22 cellular contexts compared by ENCODE assay signal in the genomic region with DNA sequence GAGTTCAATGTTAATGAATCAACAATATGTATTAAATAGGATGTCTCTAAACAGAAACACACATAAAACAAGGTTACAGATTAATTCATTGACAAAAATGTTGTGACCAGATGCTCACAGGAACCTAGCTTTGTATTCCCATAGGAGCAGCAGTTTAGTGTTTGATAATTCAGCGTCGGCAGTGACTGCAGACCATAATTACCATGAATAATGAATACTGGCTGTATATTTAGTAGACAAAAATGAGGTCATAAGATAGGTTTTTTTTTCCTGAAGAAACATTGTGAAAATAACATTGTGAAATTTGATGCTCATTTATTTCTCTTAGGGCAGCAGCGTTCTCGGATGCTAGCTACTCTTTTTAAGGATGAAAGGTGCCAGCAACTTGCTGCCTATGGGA. TPM values are rescaled to one million over a fixed set of nuclear protein-coding genes. Genes with fewer than 3 reads are reported as not detected.
A peak's percentile ranks its signal among the peaks of the same experiment; 100 is the strongest.
DNase-seq lines count a peak whose midpoint lies in the region; ATAC-seq and TF ChIP-seq lines count a peak whose summit lies in the region.
"Had no signal": no experiment of that assay in that cellular context is flagged by ENCODE, and none has a peak within 500 bp of the region (broad histone marks: within the 10 kb centered on the region; RNA-seq: fewer than 3 reads in every experiment).

No MANE protein-coding gene starts in this region.

- no peak for ATAC-seq in SK-N-SH treated with all-trans-retinoic acid at 6 μM for 48 hours
- ATAC-seq: HCT116, T-cell had no signal

- H3K27me3 Mint-ChIP-seq in nephron progenitor cell (ENCODE audit: low read depth, poor library complexity): no peaks in the 10 kb centered on the region
- H3K27me3 Mint-ChIP-seq: CD4-positive, alpha-beta T cell; IgD-negative memory B cell; T-cell had no signal

- peaks cover 47% of the 10 kb centered on the region for H3K36me3 ChIP-seq in SJCRH30

- no peaks in the 10 kb centered on the region for H3K27me3 ChIP-seq in SJCRH30
- H3K27me3 ChIP-seq: BLaER1 had no signal

- H3K36me3 Mint-ChIP-seq in nephron progenitor cell (ENCODE audit: low read depth): peaks cover 68% of the 10 kb centered on the region

- no peak overlapping the region for H3K4me3 Mint-ChIP-seq in nephron progenitor cell
- H3K4me3 Mint-ChIP-seq: CD4-positive, alpha-beta T cell; IgD-negative memory B cell; T-cell; T-helper 2 cell treated with Interferon-gamma antibody and Interleukin-4, amounts not matched to agents 5 μg/mL and 100 μg/mL, for 36 hours had no signal

- peak overlapping the region; percentile 8 for H3K27ac Mint-ChIP-seq in nephron progenitor cell
- H3K27ac Mint-ChIP-seq: CD4-positive, alpha-beta T cell; T-cell; T-helper 2 cell treated with Interferon-gamma antibody and Interleukin-4, amounts not matched to agents 5 μg/mL and 100 μg/mL, for 36 hours had no signal

- no peaks in the 10 kb centered on the region for H3K9me3 ChIP-seq in SJCRH30 (replicated peaks)
- H3K9me3 ChIP-seq: BLaER1 had no signal

- H3K27ac ChIP-seq in SJCRH30: 0 out of 2 replicates have a peak overlapping the region, but pooled peaks have one; percentile 1
- H3K27ac ChIP-seq: BLaER1 had no signal

- no peaks in the 10 kb centered on the region for H3K4me1 Mint-ChIP-seq in nephron progenitor cell
- H3K4me1 Mint-ChIP-seq: T-cell had no signal

- TF ChIP-seq CTCF in nephron progenitor cell (IDR thresholded peaks at IDR 0.05): no peak

- DNase-seq in GM04504 (ENCODE audit: low read depth) (peak; percentile 50), NCI-H2081 treated with DMSO at 0.1 percent for 48 hours (lab: John Stamatoyannopoulos, UW) (peak; percentile 24), SJCRH30 (no peak), nephron progenitor cell (no peak), NCI-H128 (lab: John Stamatoyannopoulos, UW; ENCODE audit: unreplicated experiment) (no peak), HuH-7.5 (ENCODE audit: low spot score) (no peak)
- DNase-seq: CD4-positive, alpha-beta T cell; COR-L47; DND-41; NCI-H1105 treated with DMSO at 0.1 percent for 48 hours; NCI-H187; NCI-H226; NCI-H510A treated with DMSO at 0.1 percent for 48 hours; NCI-H774; RPMI8226; SHP77 treated with DMSO at 0.1 percent for 48 hours; T-cell had no signal

- H3K9me3 Mint-ChIP-seq in nephron progenitor cell: no peaks in the 10 kb centered on the region
- H3K9me3 Mint-ChIP-seq: CD4-positive, alpha-beta T cell; IgD-negative memory B cell; T-cell; T-helper 2 cell treated with Interferon-gamma antibody and Interleukin-4, amounts not matched to agents 5 μg/mL and 100 μg/mL, for 36 hours had no signal

- peaks cover 6% of the 10 kb centered on the region for H3K4me1 ChIP-seq in SJCRH30

- no peak overlapping the region for H3K4me3 ChIP-seq in SJCRH30
- H3K4me3 ChIP-seq: BLaER1 had no signal

TF ChIP-seq in SK-N-SH treated with all-trans-retinoic acid at 6 μM for 48 hours, 23 proteins besides CTCF, POLR2A, EP300 and RAD21:
- TF ChIP-seq ZFP3 (CRISPR knock-in tag; IDR thresholded peaks at IDR 0.05) (no peak), ZC3H10 (CRISPR knock-in tag; IDR thresholded peaks at IDR 0.05) (no peak), OSR1 (CRISPR knock-in tag; IDR thresholded peaks at IDR 0.05) (no peak), TOX (CRISPR knock-in tag; IDR thresholded peaks at IDR 0.05; ENCODE audit: borderline replicate concordance) (no peak), ARNTL (CRISPR knock-in tag; IDR thresholded peaks at IDR 0.05; ENCODE audit: borderline replicate concordance, low read depth) (no peak), TCF4 (CRISPR knock-in tag; IDR thresholded peaks at IDR 0.05; ENCODE audit: borderline replicate concordance) (no peak), ESRRG (CRISPR knock-in tag; IDR thresholded peaks at IDR 0.05) (no peak), ZFP30 (CRISPR knock-in tag; IDR thresholded peaks at IDR 0.05) (no peak), RARB (CRISPR knock-in tag; IDR thresholded peaks at IDR 0.05) (no peak), PPARA (CRISPR knock-in tag; IDR thresholded peaks at IDR 0.05; ENCODE audit: borderline replicate concordance) (no peak), ZNF70 (CRISPR knock-in tag; IDR thresholded peaks at IDR 0.05) (no peak), ZNF565 (CRISPR knock-in tag; conservative IDR thresholded peaks at IDR 0.05; ENCODE audit: low read depth) (no peak), ZNF8 (CRISPR knock-in tag; IDR thresholded peaks at IDR 0.05) (no peak)
- TF ChIP-seq, protein P1, sequence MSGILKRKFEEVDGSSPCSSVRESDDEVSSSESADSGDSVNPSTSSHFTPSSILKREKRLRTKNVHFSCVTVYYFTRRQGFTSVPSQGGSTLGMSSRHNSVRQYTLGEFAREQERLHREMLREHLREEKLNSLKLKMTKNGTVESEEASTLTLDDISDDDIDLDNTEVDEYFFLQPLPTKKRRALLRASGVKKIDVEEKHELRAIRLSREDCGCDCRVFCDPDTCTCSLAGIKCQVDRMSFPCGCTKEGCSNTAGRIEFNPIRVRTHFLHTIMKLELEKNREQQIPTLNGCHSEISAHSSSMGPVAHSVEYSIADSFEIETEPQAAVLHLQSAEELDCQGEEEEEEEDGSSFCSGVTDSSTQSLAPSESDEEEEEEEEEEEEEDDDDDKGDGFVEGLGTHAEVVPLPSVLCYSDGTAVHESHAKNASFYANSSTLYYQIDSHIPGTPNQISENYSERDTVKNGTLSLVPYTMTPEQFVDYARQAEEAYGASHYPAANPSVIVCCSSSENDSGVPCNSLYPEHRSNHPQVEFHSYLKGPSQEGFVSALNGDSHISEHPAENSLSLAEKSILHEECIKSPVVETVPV (CRISPR knock-in tag; IDR thresholded peaks at IDR 0.05): no peak
- TF ChIP-seq, protein P2, sequence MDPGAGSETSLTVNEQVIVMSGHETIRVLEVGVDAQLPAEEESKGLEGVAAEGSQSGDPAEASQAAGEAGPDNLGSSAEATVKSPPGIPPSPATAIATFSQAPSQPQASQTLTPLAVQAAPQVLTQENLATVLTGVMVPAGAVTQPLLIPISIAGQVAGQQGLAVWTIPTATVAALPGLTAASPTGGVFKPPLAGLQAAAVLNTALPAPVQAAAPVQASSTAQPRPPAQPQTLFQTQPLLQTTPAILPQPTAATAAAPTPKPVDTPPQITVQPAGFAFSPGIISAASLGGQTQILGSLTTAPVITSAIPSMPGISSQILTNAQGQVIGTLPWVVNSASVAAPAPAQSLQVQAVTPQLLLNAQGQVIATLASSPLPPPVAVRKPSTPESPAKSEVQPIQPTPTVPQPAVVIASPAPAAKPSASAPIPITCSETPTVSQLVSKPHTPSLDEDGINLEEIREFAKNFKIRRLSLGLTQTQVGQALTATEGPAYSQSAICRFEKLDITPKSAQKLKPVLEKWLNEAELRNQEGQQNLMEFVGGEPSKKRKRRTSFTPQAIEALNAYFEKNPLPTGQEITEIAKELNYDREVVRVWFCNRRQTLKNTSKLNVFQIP (CRISPR knock-in tag; IDR thresholded peaks at IDR 0.05; ENCODE audit: borderline replicate concordance, low read depth): no peak
- TF ChIP-seq, protein P3, sequence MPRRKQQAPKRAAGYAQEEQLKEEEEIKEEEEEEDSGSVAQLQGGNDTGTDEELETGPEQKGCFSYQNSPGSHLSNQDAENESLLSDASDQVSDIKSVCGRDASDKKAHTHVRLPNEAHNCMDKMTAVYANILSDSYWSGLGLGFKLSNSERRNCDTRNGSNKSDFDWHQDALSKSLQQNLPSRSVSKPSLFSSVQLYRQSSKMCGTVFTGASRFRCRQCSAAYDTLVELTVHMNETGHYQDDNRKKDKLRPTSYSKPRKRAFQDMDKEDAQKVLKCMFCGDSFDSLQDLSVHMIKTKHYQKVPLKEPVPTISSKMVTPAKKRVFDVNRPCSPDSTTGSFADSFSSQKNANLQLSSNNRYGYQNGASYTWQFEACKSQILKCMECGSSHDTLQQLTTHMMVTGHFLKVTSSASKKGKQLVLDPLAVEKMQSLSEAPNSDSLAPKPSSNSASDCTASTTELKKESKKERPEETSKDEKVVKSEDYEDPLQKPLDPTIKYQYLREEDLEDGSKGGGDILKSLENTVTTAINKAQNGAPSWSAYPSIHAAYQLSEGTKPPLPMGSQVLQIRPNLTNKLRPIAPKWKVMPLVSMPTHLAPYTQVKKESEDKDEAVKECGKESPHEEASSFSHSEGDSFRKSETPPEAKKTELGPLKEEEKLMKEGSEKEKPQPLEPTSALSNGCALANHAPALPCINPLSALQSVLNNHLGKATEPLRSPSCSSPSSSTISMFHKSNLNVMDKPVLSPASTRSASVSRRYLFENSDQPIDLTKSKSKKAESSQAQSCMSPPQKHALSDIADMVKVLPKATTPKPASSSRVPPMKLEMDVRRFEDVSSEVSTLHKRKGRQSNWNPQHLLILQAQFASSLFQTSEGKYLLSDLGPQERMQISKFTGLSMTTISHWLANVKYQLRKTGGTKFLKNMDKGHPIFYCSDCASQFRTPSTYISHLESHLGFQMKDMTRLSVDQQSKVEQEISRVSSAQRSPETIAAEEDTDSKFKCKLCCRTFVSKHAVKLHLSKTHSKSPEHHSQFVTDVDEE (CRISPR knock-in tag; IDR thresholded peaks at IDR 0.05): no peak
- TF ChIP-seq, protein P4, sequence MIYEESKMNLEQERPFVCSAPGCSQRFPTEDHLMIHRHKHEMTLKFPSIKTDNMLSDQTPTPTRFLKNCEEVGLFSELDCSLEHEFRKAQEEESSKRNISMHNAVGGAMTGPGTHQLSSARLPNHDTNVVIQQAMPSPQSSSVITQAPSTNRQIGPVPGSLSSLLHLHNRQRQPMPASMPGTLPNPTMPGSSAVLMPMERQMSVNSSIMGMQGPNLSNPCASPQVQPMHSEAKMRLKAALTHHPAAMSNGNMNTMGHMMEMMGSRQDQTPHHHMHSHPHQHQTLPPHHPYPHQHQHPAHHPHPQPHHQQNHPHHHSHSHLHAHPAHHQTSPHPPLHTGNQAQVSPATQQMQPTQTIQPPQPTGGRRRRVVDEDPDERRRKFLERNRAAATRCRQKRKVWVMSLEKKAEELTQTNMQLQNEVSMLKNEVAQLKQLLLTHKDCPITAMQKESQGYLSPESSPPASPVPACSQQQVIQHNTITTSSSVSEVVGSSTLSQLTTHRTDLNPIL (CRISPR knock-in tag; IDR thresholded peaks at IDR 0.05; ENCODE audit: low read depth): no peak

RNA-seq across cellular contexts. Expression of a gene that starts 27.8 kb away (rescaled TPM):
- total RNA-seq in SJCRH30 (2014; rRNA removed; shearing (Covaris generic)): 109 and 125 TPM in 2 replicates

RNA-seq across cellular contexts. Expression of a gene that starts 51.8 kb away (rescaled TPM):
- total RNA-seq in SJCRH30 (2014; rRNA removed; shearing (Covaris generic)): 7.8 and 9.5 TPM in 2 replicates

RNA-seq across cellular contexts. Expression of a gene that starts 52.1 kb away (rescaled TPM):
- 36.5 and 40.8 TPM in 2 replicates for total RNA-seq in SJCRH30 (2014; rRNA removed; shearing (Covaris generic))

Comparison
In these comparisons a context has a peak if more than half of its experiments do, and no peak if none do; other contexts are left out.
1. DNase-seq: peak in GM04504 (single experiment) and NCI-H2081 treated with DMSO at 0.1 percent for 48 hours (single experiment); none in SJCRH30 (0 of 2), nephron progenitor cell (single experiment), NCI-H128 (single experiment) and HuH-7.5 (single experiment).